11 cellular contexts compared by ENCODE assay signal in the genomic region with DNA sequence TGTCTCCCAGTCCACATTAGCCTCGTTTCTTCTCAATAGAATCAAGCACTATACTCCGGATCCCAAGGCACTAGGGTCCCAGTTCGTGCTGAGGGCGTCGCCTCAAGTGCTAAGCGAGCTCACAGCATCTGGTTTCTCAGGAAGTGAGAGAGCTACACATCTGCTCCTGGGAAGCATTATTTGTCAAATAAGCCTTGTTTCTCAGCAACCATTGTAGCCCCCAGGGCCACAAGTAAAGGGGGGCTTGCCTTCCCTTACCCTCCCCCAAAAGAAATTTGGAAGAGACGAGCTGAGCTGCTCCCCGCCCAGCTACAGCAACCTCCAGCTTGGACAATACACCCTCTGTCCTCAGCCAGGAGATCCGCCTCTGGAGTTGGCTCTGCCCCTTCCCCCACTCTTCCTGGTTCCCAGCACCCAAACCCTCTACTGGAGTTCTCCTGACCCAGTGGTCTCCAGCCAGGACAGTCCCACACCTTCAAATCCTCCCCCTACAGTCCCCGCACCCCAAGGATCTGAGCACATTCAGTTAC. TPM values are rescaled to one million over a fixed set of nuclear protein-coding genes. Genes with fewer than 3 reads are reported as not detected.
A peak's percentile ranks its signal among the peaks of the same experiment; 100 is the strongest.
DNase-seq lines count a peak whose midpoint lies in the region; FAIRE-seq and TF ChIP-seq lines count a peak whose summit lies in the region.
"Had no signal": no experiment of that assay in that cellular context is flagged by ENCODE, and none has a peak within 500 bp of the region (broad histone marks: within the 10 kb centered on the region; RNA-seq: fewer than 3 reads in every experiment).

No MANE protein-coding gene starts in this region.

- peaks cover 11% of the 10 kb centered on the region for H3K4me1 ChIP-seq in prostate gland (replicated peaks)

- H3K9me3 ChIP-seq in prostate gland, result no peaks in the 10 kb centered on the region
- H3K9me3 ChIP-seq: upper lobe of left lung had no signal

- FAIRE-seq in RCC 7860 (lab: Jason Lieb, UNC), result no peak
- FAIRE-seq: islet of Langerhans had no signal

- peak in 9 of 14 donors; percentile 39 to 78 (median 64) for DNase-seq in C1 segment of cervical spinal cord (lab: John Stamatoyannopoulos, UW)
- peak; percentile 34 for DNase-seq in NAMALWA (ENCODE audit: low spot score)
- DNase-seq in foreskin melanocyte, result peak; percentile 81
- no peak for DNase-seq in prostate gland (ENCODE audit: low spot score)
- DNase-seq in KG1 (lab: John Stamatoyannopoulos, UW), result no peak
- DNase-seq in NCI-H187 (lab: John Stamatoyannopoulos, UW), result no peak
- DNase-seq in effector CD4-positive, alpha-beta T cell, result no peak
- DNase-seq in RCC 7860 (ENCODE audit: low spot score), result no peak
- DNase-seq: cortex of kidney, upper lobe of left lung had no signal

- no peak overlapping the region for H3K4me3 ChIP-seq in prostate gland
- H3K4me3 ChIP-seq: upper lobe of left lung had no signal

- TF ChIP-seq POLR2A in prostate gland (IDR thresholded peaks at IDR 0.05), result no peak

- H3K27me3 ChIP-seq in prostate gland (replicated peaks; ENCODE audit: insufficient read depth), result no peaks in the 10 kb centered on the region
- H3K27me3 ChIP-seq: upper lobe of left lung had no signal

- H3K36me3 ChIP-seq in prostate gland, result peaks cover 0 to 4% of the 10 kb centered on the region in 2 donors

- intact Hi-C loops in prostate gland (cut with DNase I), result no loop called here

- peak overlapping the region; percentile 99 for H3K27ac ChIP-seq in prostate gland

- no peak for TF ChIP-seq CTCF in prostate gland (IDR thresholded peaks at IDR 0.05)

- 42% methylated on average over 10 of the region's 10 CpGs for WGBS in prostate gland

RNA-seq across cellular contexts. Expression of gene TNS2, which starts 5.7 kb away (rescaled TPM):
- total RNA-seq in prostate gland, result 100 to 1,000 TPM in 1 of 2 donors, 10 to 100 TPM in 1; 66.5 to 180 TPM

RNA-seq across cellular contexts. Expression of gene SPRYD3, which starts 35.1 kb away (rescaled TPM):
- 10 to 100 TPM; 38.7 to 54.4 TPM for total RNA-seq in prostate gland

RNA-seq across cellular contexts. Expression of gene EIF4B, which starts 37.9 kb away (rescaled TPM):
- 100 to 1,000 TPM; 419 to 458 TPM for total RNA-seq in prostate gland

RNA-seq across cellular contexts. Expression of gene IGFBP6, which starts 53.4 kb away (rescaled TPM):
- total RNA-seq in prostate gland, result 100 to 1,000 TPM; 189 to 532 TPM

RNA-seq across cellular contexts. Expression of gene SOAT2, which starts 59.2 kb away (rescaled TPM):
- under 1 TPM; 0.14 to 0.28 TPM for total RNA-seq in prostate gland

Comparison
In these comparisons a context has a peak if more than half of its experiments do, and no peak if none do; other contexts are left out.
1. DNase-seq: peak in C1 segment of cervical spinal cord (9 of 14), NAMALWA (single experiment) and foreskin melanocyte (single experiment); none in prostate gland (single experiment), KG1 (single experiment), NCI-H187 (0 of 2), effector CD4-positive, alpha-beta T cell (single experiment) and RCC 7860 (single experiment).